ENCODE assay signal across 14 cellular contexts in the genomic region with DNA sequence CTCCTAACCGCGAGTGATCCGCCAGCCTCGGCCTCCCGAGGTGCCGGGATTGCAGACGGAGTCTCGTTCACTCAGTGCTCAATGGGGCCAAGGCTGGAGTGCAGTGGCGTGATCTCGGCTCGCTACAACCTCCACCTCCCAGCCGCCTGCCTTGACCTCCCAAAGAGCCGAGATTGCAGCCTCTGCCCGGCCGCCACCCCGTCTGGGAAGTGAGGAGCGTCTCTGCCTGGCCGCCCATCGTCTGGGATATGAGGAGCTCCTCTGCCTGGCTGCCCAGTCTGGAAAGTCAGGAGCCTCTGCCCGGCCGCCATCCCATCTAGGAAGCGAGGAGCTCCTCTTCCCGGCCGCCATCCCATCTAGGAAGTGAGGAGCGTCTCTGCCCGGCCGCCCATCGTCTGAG. TPM values are rescaled to one million over a fixed set of nuclear protein-coding genes. Genes with fewer than 3 reads are reported as not detected.
"Had no signal": no experiment of that assay in that cellular context is flagged by ENCODE, and none has a peak within 500 bp of the region (broad histone marks: within the 10 kb centered on the region; RNA-seq: fewer than 3 reads in every experiment).

No MANE protein-coding gene starts in this region.

RNA-seq across cellular contexts. Expression of a gene that starts 58.8 kb away (rescaled TPM):
- total RNA-seq: activated B cell treated with CpG ODN at 0.5 μM for 24 hours; activated CD4-positive, alpha-beta memory T cell treated with anti-CD3 and anti-CD28 coated beads for 36 hours; activated CD4-positive, alpha-beta memory T cell treated with anti-CD3 and anti-CD28 coated beads, Interleukin-2, amount 10 ng/mL, durations not matched to agents 7 days and 5 days; activated CD4-positive, alpha-beta T cell treated with anti-CD3 and anti-CD28 coated beads for 36 hours; activated CD4-positive, alpha-beta T cell treated with anti-CD3 and anti-CD28 coated beads, Interleukin-2, amount 10 ng/mL, durations not matched to agents 24 days and 14 days; activated CD4-positive, alpha-beta T cell treated with anti-CD3 and anti-CD28 coated beads, Interleukin-2, amount 10 ng/mL, durations not matched to agents 7 days and 5 days; activated CD8-positive, alpha-beta memory T cell treated with anti-CD3 and anti-CD28 coated beads for 36 hours; activated CD8-positive, alpha-beta memory T cell treated with anti-CD3 and anti-CD28 coated beads, Interleukin-2, amount 10 ng/mL, durations not matched to agents 7 days and 5 days; activated CD8-positive, alpha-beta T cell treated with anti-CD3 and anti-CD28 coated beads for 36 hours; activated CD8-positive, alpha-beta T cell treated with anti-CD3 and anti-CD28 coated beads, Interleukin-2, amount 10 ng/mL, durations not matched to agents 7 days and 5 days; T-cell; T-helper 1 cell treated with Interleukin-12 subunit alpha and Interleukin-12 subunit beta and Interleukin-4 antibody, amounts not matched to agents 30 ng/mL and 1 ng/mL, for 36 hours; T-helper 17 cell; T-helper 2 cell treated with Interferon-gamma antibody and Interleukin-4, amounts not matched to agents 100 ng/mL and 5 ng/mL, for 36 hours had no signal
